In genomic region chr9:124551472-124552339, GRCh38 we compare ENCODE assay signal across 9 cellular contexts. TPM values are rescaled to one million over a fixed set of nuclear protein-coding genes. Genes with fewer than 3 reads are reported as not detected.
DNase-seq lines count a peak whose midpoint lies in the region; TF ChIP-seq lines count a peak whose summit lies in the region.
"Had no signal": no experiment of that assay in that cellular context is flagged by ENCODE, and none has a peak within 500 bp of the region (broad histone marks: within the 10 kb centered on the region; RNA-seq: fewer than 3 reads in every experiment).

No MANE protein-coding gene starts in this region.

- TF ChIP-seq POLR2A in tibial nerve (IDR thresholded peaks at IDR 0.05), result no peak

- no peaks in the 10 kb centered on the region for H3K9me3 ChIP-seq in tibial nerve
- H3K9me3 ChIP-seq: BLaER1 had no signal

- no peak overlapping the region for H3K4me3 ChIP-seq in tibial nerve
- H3K4me3 ChIP-seq: BLaER1 had no signal

- TF ChIP-seq CTCF in tibial nerve (IDR thresholded peaks at IDR 0.05), result peak in 4 of 5 experiments; percentile 23 to 38 (median 27)

- TF ChIP-seq EP300 in tibial nerve (IDR thresholded peaks at IDR 0.05), result no peak

- no peaks in the 10 kb centered on the region for H3K27me3 ChIP-seq in tibial nerve
- H3K27me3 ChIP-seq: BLaER1 had no signal

- 13 to 15% methylated on average over 4 of the region's 4 CpGs for WGBS in tibial nerve, 2 donors

- H3K4me1 ChIP-seq in tibial nerve, result no peaks in the 10 kb centered on the region

- DNase-seq in DMS153 (lab: John Stamatoyannopoulos, UW) (peak; percentile 15), DMS153 treated with DMSO at 0.1 percent for 48 hours (lab: John Stamatoyannopoulos, UW; ENCODE audit: unreplicated experiment) (no peak), HUDEP-2 (lab: John Stamatoyannopoulos, UW; ENCODE audit: unreplicated experiment in 76 of 76) (peak in 43 of 76 experiments; percentile 2 to 49 (median 28)), SK-MEL-5 (ENCODE audit: low read depth, low spot score) (peak; percentile 81), dermis blood vessel endothelial cell (peak; percentile 64), lung microvascular endothelial cell (ENCODE audit: low read depth in 2 of 2) (peak; percentile 41 to 59), tibial nerve (ENCODE audit: low spot score in 2 of 2) (no peak), NCI-H1048 (lab: John Stamatoyannopoulos, UW) (no peak)

- H3K36me3 ChIP-seq in tibial nerve, result no peaks in the 10 kb centered on the region
- H3K36me3 ChIP-seq: BLaER1 had no signal

- no peak overlapping the region for H3K27ac ChIP-seq in tibial nerve
- H3K27ac ChIP-seq: BLaER1 had no signal

- in situ Hi-C loops in SK-MEL-5 (cut with HindIII; ENCODE audit: low pct_unique_long_range_greater_than_20kb, low sequenced_read_pairs), result no loop called here

RNA-seq across cellular contexts. Expression of gene NR5A1, which starts 44.5 kb away (rescaled TPM):
- total RNA-seq in SK-MEL-5 (2014; rRNA removed; shearing (Covaris generic)), result not detected in 2 replicates
- not detected in 2 replicates for polyA plus RNA-seq in SK-MEL-5 (2015; cell fraction: cytosol; rRNA removed)
- not detected in 2 replicates for polyA plus RNA-seq in SK-MEL-5 (2015; cell fraction: nucleus; rRNA removed)
- not detected in 2 replicates for total RNA-seq in dermis blood vessel endothelial cell
- not detected in 2 replicates for total RNA-seq in lung microvascular endothelial cell
- not detected for total RNA-seq in tibial nerve

Comparison
In these comparisons a context has a peak if more than half of its experiments do, and no peak if none do; other contexts are left out.
1. DNase-seq: peak in DMS153 (single experiment), HUDEP-2 (43 of 76), SK-MEL-5 (single experiment), dermis blood vessel endothelial cell (single experiment) and lung microvascular endothelial cell (2 of 2); none in DMS153 treated with DMSO at 0.1 percent for 48 hours (single experiment), tibial nerve (0 of 2) and NCI-H1048 (single experiment).